In the genomic region with DNA sequence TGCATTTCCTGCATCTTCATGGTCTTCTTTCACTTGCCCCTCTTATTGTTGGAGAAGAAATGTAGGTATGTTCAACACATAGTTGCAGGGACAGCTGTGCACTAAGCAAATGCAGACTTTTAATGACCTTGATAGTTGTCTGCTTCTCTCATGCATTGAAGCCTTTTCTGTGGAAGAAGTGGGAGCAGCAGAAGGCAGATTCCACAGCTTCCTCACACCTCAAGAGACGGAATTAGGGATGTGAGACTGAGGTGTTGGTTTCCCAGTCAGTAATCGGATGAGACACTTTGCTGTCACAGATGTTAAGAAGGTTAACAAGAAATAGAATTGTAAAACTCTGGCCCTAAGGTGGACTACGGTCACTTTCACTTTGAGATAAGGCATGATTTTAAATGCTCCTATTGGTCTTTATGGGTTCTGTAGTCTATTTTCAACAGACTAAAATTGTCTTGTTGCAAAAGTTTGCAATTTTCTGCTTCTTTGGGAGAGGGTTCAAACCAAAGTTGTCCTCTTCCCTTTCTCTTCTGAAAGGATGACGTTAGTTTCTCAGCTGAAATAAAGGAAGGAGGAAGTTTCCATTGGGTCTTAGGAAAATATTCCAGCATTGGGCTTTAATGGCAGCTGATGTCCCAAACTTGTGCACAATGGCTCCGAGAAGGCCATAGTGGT, we compare ENCODE assay signal across 10 cellular contexts.
DNase-seq lines count a peak whose midpoint lies in the region; ATAC-seq and TF ChIP-seq lines count a peak whose summit lies in the region.
"Had no signal": no experiment of that assay in that cellular context is flagged by ENCODE, and none has a peak within 500 bp of the region (broad histone marks: within the 10 kb centered on the region; RNA-seq: fewer than 3 reads in every experiment).

No MANE protein-coding gene starts in this region.

- ATAC-seq in Panc1 (no peak), gastroesophageal sphincter (no peak)
- no peak for ATAC-seq in activated T-cell treated with anti-CD3 and anti-CD28 coated beads, Interleukin-2, amount 50 U/mL, for 72 hours (replicated peaks in 1 of 2)

- intact Hi-C loops in Panc1 (cut with micrococcal nuclease; ENCODE audit: unreplicated experiment): loop anchor here (5.0 to 10.0 kb wide), 2 partner anchors 524 to 683 kb away; a partner anchor contains a TSS

- peaks cover 0 to 2% of the 10 kb centered on the region in 2 donors for H3K36me3 Mint-ChIP-seq in activated T-cell treated with anti-CD3 and anti-CD28 coated beads, Interleukin-2, amount 50 U/mL, for 72 hours (ENCODE audit: insufficient read depth in 2 of 2)

- H3K27me3 Mint-ChIP-seq in activated T-cell treated with anti-CD3 and anti-CD28 coated beads, Interleukin-2, amount 50 U/mL, for 72 hours (ENCODE audit: low read depth): no peaks in the 10 kb centered on the region
- H3K27me3 Mint-ChIP-seq: activated T-cell treated with anti-CD3 and anti-CD28 coated beads, Interleukin-2, amount 50 U/mL, for 24 hours had no signal

- no peak for DNase-seq in Panc1 (ENCODE audit: low read depth, low spot score)
- DNase-seq in activated CD4-positive, alpha-beta T cell treated with anti-CD3 and anti-CD28 coated beads, Interleukin-2, amount 50 U/mL, for 4 hours: no peak
- DNase-seq in DMS 273 treated with DMSO at 0.1 percent for 48 hours (lab: John Stamatoyannopoulos, UW): no peak
- no peak for DNase-seq in GM13976 (ENCODE audit: low spot score)
- DNase-seq in activated T-cell treated with anti-CD3 and anti-CD28 coated beads, Interleukin-2, amount 50 U/mL, for 72 hours: no peak
- DNase-seq: activated T-cell treated with anti-CD3 and anti-CD28 coated beads, Interleukin-2, amount 50 U/mL, for 24 hours; RPMI8226 had no signal

- no peak for TF ChIP-seq CTCF in Panc1 (IDR thresholded peaks at IDR 0.05)
- TF ChIP-seq CTCF in gastroesophageal sphincter (IDR thresholded peaks at IDR 0.05): no peak
- no peak for TF ChIP-seq CTCF in GM13976 (IDR thresholded peaks at IDR 0.05; ENCODE audit: borderline replicate concordance, control extremely low read depth, extremely low read depth, insufficient read depth, missing control alignments)

- BruUV-seq in Panc1 (replicated peaks; lab: Mats Ljungman, UMichigan): no TSS peak

- CTCF ChIA-PET in Panc1 (lab: Charles Lee): interaction anchor here (0.6 to 0.9 kb wide), 2 partner anchors 116 to 533 kb away, joined by 4 read pairs; no protein-coding TSS in a partner anchor

- H3K4me3 ChIP-seq in ACC112 (ENCODE audit: low read depth, low read length) (peak overlapping the region; percentile 63), Panc1 (ENCODE audit: low read depth in 2 of 2, low read length in 2 of 2) (peak overlapping the region in 1 of 2 experiments; percentile 34; a peak in 2 of 4 replicates), gastroesophageal sphincter (no peak overlapping the region), rectal smooth muscle tissue (ENCODE audit: low read length) (no peak overlapping the region)

- TF ChIP-seq POLR2A in gastroesophageal sphincter (IDR thresholded peaks at IDR 0.05): no peak

- peaks cover 37% of the 10 kb centered on the region for H3K4me1 Mint-ChIP-seq in activated T-cell treated with anti-CD3 and anti-CD28 coated beads, Interleukin-2, amount 50 U/mL, for 72 hours (ENCODE audit: low read depth)

- no peak overlapping the region for H3K27ac Mint-ChIP-seq in activated T-cell treated with anti-CD3 and anti-CD28 coated beads, Interleukin-2, amount 50 U/mL, for 72 hours
- H3K27ac Mint-ChIP-seq: activated T-cell treated with anti-CD3 and anti-CD28 coated beads, Interleukin-2, amount 50 U/mL, for 24 hours had no signal

- peaks cover 81% of the 10 kb centered on the region for H3K4me1 ChIP-seq in ACC112 (ENCODE audit: control insufficient read depth, insufficient read depth, low read length, unreplicated experiment)
- H3K4me1 ChIP-seq in Panc1 (ENCODE audit: control insufficient read depth, insufficient read depth, low read length): peaks cover 82% of the 10 kb centered on the region
- peaks cover 34 to 100% (median 64%) of the 10 kb centered on the region in 3 donors for H3K4me1 ChIP-seq in gastroesophageal sphincter
- peaks cover 67% of the 10 kb centered on the region for H3K4me1 ChIP-seq in rectal smooth muscle tissue (ENCODE audit: control insufficient read depth, insufficient read depth, low read length)

- H3K27me3 ChIP-seq in ACC112 (ENCODE audit: insufficient read depth, low read length): no peaks in the 10 kb centered on the region
- H3K27me3 ChIP-seq in Panc1 (ENCODE audit: control insufficient read depth, insufficient read depth, low read length): no peaks in the 10 kb centered on the region
- H3K27me3 ChIP-seq in gastroesophageal sphincter: no peaks in the 10 kb centered on the region
- H3K27me3 ChIP-seq in rectal smooth muscle tissue (ENCODE audit: control insufficient read depth, insufficient read depth, low read length): no peaks in the 10 kb centered on the region

- in situ Hi-C loops in Panc1 (cut with HindIII; ENCODE audit: low pct_unique_long_range_greater_than_20kb, low sequenced_read_pairs): no loop called here
- in situ Hi-C loops in GM13976 (cut with MboI; ENCODE audit: low sequenced_read_pairs, unreplicated experiment): no loop called here

- POLR2A ChIA-PET in Panc1 (lab: Charles Lee): interaction anchor here (0.5 to 1.0 kb wide), 2 partner anchors 118 to 196 kb away, joined by 3 to 7 read pairs; no protein-coding TSS in a partner anchor

- H3K9me3 ChIP-seq in Panc1 (ENCODE audit: control insufficient read depth, insufficient read depth, low read depth, low read length) (no peaks in the 10 kb centered on the region), gastroesophageal sphincter (no peaks in the 10 kb centered on the region)

- WGBS in gastroesophageal sphincter (ENCODE audit: low coverage in 1 of 2), 2 donors: 29 to 61% methylated on average over 2 to 5 of the region's 5 CpGs

- H2AFZ ChIP-seq in ACC112 (ENCODE audit: low read length, unreplicated experiment): no peak overlapping the region

- H3K36me3 ChIP-seq in ACC112 (ENCODE audit: insufficient read depth, low read length) (no peaks in the 10 kb centered on the region; the same call in 1 of the 2 replicates), Panc1 (ENCODE audit: control insufficient read depth, insufficient read depth, low read length) (no peaks in the 10 kb centered on the region), gastroesophageal sphincter (peaks cover 0 to 6% of the 10 kb centered on the region in 2 donors), rectal smooth muscle tissue (ENCODE audit: control insufficient read depth, insufficient read depth, low read length) (no peaks in the 10 kb centered on the region)

- no peak for TF ChIP-seq EP300 in gastroesophageal sphincter (IDR thresholded peaks at IDR 0.05)

- H3K27ac ChIP-seq in ACC112 (ENCODE audit: low read depth, low read length) (peak overlapping the region; percentile 97), Panc1 (ENCODE audit: low read length) (peak overlapping the region; percentile 88), gastroesophageal sphincter (peak overlapping the region; percentile 93 to 100 (median 96)), rectal smooth muscle tissue (ENCODE audit: low read depth, low read length) (peak overlapping the region; percentile 97)

- H3K9ac ChIP-seq in rectal smooth muscle tissue (ENCODE audit: low read length): no peak overlapping the region

- H3K4me3 Mint-ChIP-seq in activated T-cell treated with anti-CD3 and anti-CD28 coated beads, Interleukin-2, amount 50 U/mL, for 72 hours: no peak overlapping the region
- H3K4me3 Mint-ChIP-seq: activated T-cell treated with anti-CD3 and anti-CD28 coated beads, Interleukin-2, amount 50 U/mL, for 24 hours had no signal

- peaks cover 57% of the 10 kb centered on the region for H3K79me2 ChIP-seq in ACC112 (ENCODE audit: control insufficient read depth, insufficient read depth, low read length, unreplicated experiment)

- no peaks in the 10 kb centered on the region for H3K9me3 Mint-ChIP-seq in activated T-cell treated with anti-CD3 and anti-CD28 coated beads, Interleukin-2, amount 50 U/mL, for 72 hours
